ENCODE assay signal across 16 cellular contexts in the genomic region with DNA sequence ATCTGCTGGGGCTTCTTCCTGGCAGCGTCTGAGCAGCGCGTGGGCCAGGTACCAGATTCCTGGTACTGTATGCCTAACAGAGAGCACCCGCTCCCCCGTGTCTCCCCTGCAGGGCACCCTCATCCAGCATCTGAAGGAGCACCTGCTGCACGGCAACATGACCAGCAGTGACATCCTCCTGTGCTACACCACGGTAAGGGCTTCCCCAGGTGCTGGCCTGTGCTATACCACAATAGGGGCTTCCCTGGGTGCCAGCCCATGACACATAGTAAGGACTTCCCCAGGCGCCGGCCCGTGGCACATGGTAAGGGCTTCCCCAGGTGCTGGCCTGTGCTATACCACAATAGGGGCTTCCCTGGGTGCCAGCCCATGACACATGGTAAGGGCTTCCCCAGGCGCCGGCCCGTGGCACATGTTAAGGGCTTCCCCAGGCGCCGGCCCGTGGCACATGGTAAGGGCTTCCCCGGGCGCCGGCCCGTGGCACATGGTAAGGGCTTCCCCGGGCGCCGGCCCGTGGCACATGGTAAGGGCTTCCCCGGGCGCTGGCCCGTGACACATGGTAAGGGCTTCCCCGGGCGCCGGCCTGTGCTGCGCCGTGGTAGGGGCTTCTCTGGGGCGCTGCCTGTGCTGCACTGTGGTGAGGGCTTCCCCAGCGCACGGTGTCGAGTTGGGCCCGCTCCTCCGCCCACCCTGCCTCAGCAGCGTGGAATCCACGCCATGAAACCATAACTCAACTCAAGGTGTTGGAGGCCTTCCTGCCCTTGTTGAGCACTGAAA. TPM values are rescaled to one million over a fixed set of nuclear protein-coding genes. Genes with fewer than 3 reads are reported as not detected.
A peak's percentile ranks its signal among the peaks of the same experiment; 100 is the strongest.
DNase-seq lines count a peak whose midpoint lies in the region; ATAC-seq and FAIRE-seq lines count a peak whose summit lies in the region.
"Had no signal": no experiment of that assay in that cellular context is flagged by ENCODE, and none has a peak within 500 bp of the region (broad histone marks: within the 10 kb centered on the region; RNA-seq: fewer than 3 reads in every experiment).

No MANE protein-coding gene starts in this region.

- ATAC-seq in GM19023 (IDR thresholded peaks at IDR 0.05; ENCODE audit: unreplicated experiment) (peak; percentile 56), HG02885 (IDR thresholded peaks at IDR 0.05; ENCODE audit: poor library complexity, unreplicated experiment) (peak; percentile 42), esophagus mucosa (no peak), GM21381 (IDR thresholded peaks at IDR 0.05; ENCODE audit: unreplicated experiment) (no peak)
- ATAC-seq in central memory CD8-positive, alpha-beta T cell (replicated peaks; ENCODE audit: extremely low read depth, poor library complexity, severe bottlenecking), result no peak

- no peak for DNase-seq in GM18507 (ENCODE audit: extremely low spot score, insufficient read length, low read depth)
- DNase-seq in central memory CD8-positive, alpha-beta T cell (ENCODE audit: low spot score in 2 of 2), result no peak
- DNase-seq in NCI-H446 (lab: John Stamatoyannopoulos, UW), result no peak
- no peak for DNase-seq in activated effector memory CD4-positive, alpha-beta T cell treated with Interleukin-2 at 50 U/mL for 16 hours
- DNase-seq: activated CD8-positive, alpha-beta memory T cell treated with anti-CD3 and anti-CD28 coated beads for 24 hours; activated naive CD4-positive, alpha-beta T cell treated with anti-CD3 and anti-CD28 coated beads, Interleukin-2, amount 10 ng/mL, durations not matched to agents 7 days and 5 days; effector CD4-positive, alpha-beta T cell; H7; NCI-H187; NCI-H524; substantia nigra had no signal

- H3K27ac Mint-ChIP-seq in central memory CD8-positive, alpha-beta T cell (ENCODE audit: low read depth), result peak overlapping the region; percentile 57
- H3K27ac Mint-ChIP-seq: activated naive CD4-positive, alpha-beta T cell treated with anti-CD3 and anti-CD28 coated beads, Interleukin-2, amount 10 ng/mL, durations not matched to agents 7 days and 5 days had no signal

- no peak overlapping the region for H3K4me3 Mint-ChIP-seq in central memory CD8-positive, alpha-beta T cell
- H3K4me3 Mint-ChIP-seq: activated naive CD4-positive, alpha-beta T cell treated with anti-CD3 and anti-CD28 coated beads, Interleukin-2, amount 10 ng/mL, durations not matched to agents 7 days and 5 days had no signal

- no peaks in the 10 kb centered on the region for H3K4me1 Mint-ChIP-seq in central memory CD8-positive, alpha-beta T cell
- H3K4me1 Mint-ChIP-seq: activated naive CD4-positive, alpha-beta T cell treated with anti-CD3 and anti-CD28 coated beads, Interleukin-2, amount 10 ng/mL, durations not matched to agents 7 days and 5 days had no signal

- H3K27me3 Mint-ChIP-seq in central memory CD8-positive, alpha-beta T cell, result no peaks in the 10 kb centered on the region
- H3K27me3 Mint-ChIP-seq: activated naive CD4-positive, alpha-beta T cell treated with anti-CD3 and anti-CD28 coated beads, Interleukin-2, amount 10 ng/mL, durations not matched to agents 7 days and 5 days had no signal

- H3K36me3 Mint-ChIP-seq in central memory CD8-positive, alpha-beta T cell (ENCODE audit: insufficient read depth), result peaks cover 10% of the 10 kb centered on the region

- no peaks in the 10 kb centered on the region for H3K9me3 Mint-ChIP-seq in central memory CD8-positive, alpha-beta T cell
- H3K9me3 Mint-ChIP-seq: activated naive CD4-positive, alpha-beta T cell treated with anti-CD3 and anti-CD28 coated beads, Interleukin-2, amount 10 ng/mL, durations not matched to agents 7 days and 5 days had no signal

- FAIRE-seq in GM18507 (lab: Jason Lieb, UNC), result peak; percentile 63
- FAIRE-seq: HTR-8/SVneo had no signal

RNA-seq across cellular contexts. Expression of a gene that starts 49.3 kb away (rescaled TPM):
- total RNA-seq in esophagus mucosa, result 51.8 TPM

Comparison
In these comparisons a context has a peak if more than half of its experiments do, and no peak if none do; other contexts are left out.
1. ATAC-seq: peak in GM19023 (single experiment) and HG02885 (single experiment); none in central memory CD8-positive, alpha-beta T cell (single experiment), esophagus mucosa (single experiment) and GM21381 (single experiment).